In genomic region chr7:98312201-98312600, GRCh38 we compare ENCODE assay signal across 21 cellular contexts.
"Had no signal": no experiment of that assay in that cellular context is flagged by ENCODE, and none has a peak within 500 bp of the region (broad histone marks: within the 10 kb centered on the region; RNA-seq: fewer than 3 reads in every experiment).

No MANE protein-coding gene starts in this region.

- H2AFZ ChIP-seq: hepatocyte had no signal

- H3K36me3 ChIP-seq: prostate gland had no signal

- H3K27me3 ChIP-seq: body of pancreas, foreskin keratinocyte, hepatocyte, tibial artery had no signal

- H3K4me1 ChIP-seq: body of pancreas, lower lobe of right lung, prostate gland, tibial artery had no signal

- H3K9me3 ChIP-seq: body of pancreas, lower lobe of right lung, prostate gland, tibial artery had no signal

- ATAC-seq: activated naive CD8-positive, alpha-beta T cell treated with anti-CD3 and anti-CD28 coated beads, Interleukin-2, amount 50 U/mL, for 24 hours; activated T-cell treated with anti-CD3 and anti-CD28 coated beads, Interleukin-2, amount 50 U/mL, for 72 hours; body of pancreas; foreskin keratinocyte; left lobe of liver; natural killer cell; T-helper 17 cell had no signal

- H3K27ac ChIP-seq: body of pancreas, foreskin keratinocyte, hepatocyte, lower lobe of right lung, prostate gland, tibial artery had no signal

- H3K79me2 ChIP-seq: hepatocyte had no signal

- H3K4me3 ChIP-seq: body of pancreas, hepatocyte, lower lobe of right lung, prostate gland, tibial artery had no signal

- DNase-seq: activated CD4-positive, alpha-beta memory T cell treated with anti-CD3 and anti-CD28 coated beads for 36 hours; activated CD4-positive, alpha-beta T cell treated with anti-CD3 and anti-CD28 coated beads for 48 hours; activated effector memory CD4-positive, alpha-beta T cell treated with Interleukin-2 at 50 U/mL for 16 hours; activated naive CD4-positive, alpha-beta T cell treated with anti-CD3 and anti-CD28 coated beads, Interleukin-2, amount 50 U/mL, for 16 hours; activated naive CD8-positive, alpha-beta T cell treated with anti-CD3 and anti-CD28 coated beads, Interleukin-2, amount 50 U/mL, for 24 hours; activated T-cell treated with anti-CD3 and anti-CD28 coated beads, Interleukin-2, amount 50 U/mL, for 72 hours; body of pancreas; effector CD4-positive, alpha-beta T cell; erythroblast; foreskin keratinocyte; glutamatergic neuron; immature natural killer cell; lower lobe of right lung; natural killer cell; stimulated activated CD4-positive, alpha-beta T cell treated with anti-CD3 and anti-CD28 coated beads, Interleukin-12 subunit alpha, Interleukin-12 subunit beta, amount 100 ng/mL, for 4 hours; stimulated activated CD4-positive, alpha-beta T cell treated with anti-CD3 and anti-CD28 coated beads, Interleukin-4, amount 100 ng/mL, for 4 hours; T-helper 17 cell; tibial artery had no signal

- H3K4me2 ChIP-seq: hepatocyte had no signal
